Comparison of ENCODE assay signal across 37 cellular contexts in genomic region chr17:37557482-37557881, GRCh38.
"Had no signal": no experiment of that assay in that cellular context is flagged by ENCODE, and none has a peak within 500 bp of the region (broad histone marks: within the 10 kb centered on the region; RNA-seq: fewer than 3 reads in every experiment).

No MANE protein-coding gene starts in this region.

- DNase-seq: activated CD4-positive, alpha-beta memory T cell treated with anti-CD3 and anti-CD28 coated beads, Interleukin-2, amount 10 ng/mL, durations not matched to agents 7 days and 5 days; activated CD4-positive, alpha-beta T cell treated with anti-CD3 and anti-CD28 coated beads for 1 hour; activated CD4-positive, alpha-beta T cell treated with anti-CD3 and anti-CD28 coated beads for 36 hours; activated CD4-positive, alpha-beta T cell treated with anti-CD3 and anti-CD28 coated beads for 48 hours; activated CD4-positive, alpha-beta T cell treated with anti-CD3 and anti-CD28 coated beads, Interleukin-2, amount 10 ng/mL, durations not matched to agents 7 days and 5 days; activated CD4-positive, alpha-beta T cell treated with anti-CD3 and anti-CD28 coated beads, Interleukin-2, amount 50 U/mL, for 48 hours; activated CD4-positive, CD25-positive, alpha-beta regulatory T cell; activated CD8-positive, alpha-beta memory T cell treated with anti-CD3 and anti-CD28 coated beads for 24 hours; activated CD8-positive, alpha-beta memory T cell treated with anti-CD3 and anti-CD28 coated beads, Interleukin-2, amount 10 ng/mL, durations not matched to agents 7 days and 5 days; activated CD8-positive, alpha-beta memory T cell treated with anti-CD3 and anti-CD28 coated beads, Interleukin-2, amount 50 U/mL, for 48 hours; activated CD8-positive, alpha-beta T cell treated with anti-CD3 and anti-CD28 coated beads, Interleukin-2, amount 10 ng/mL, durations not matched to agents 7 days and 5 days; activated effector memory CD4-positive, alpha-beta T cell treated with Interleukin-2 at 50 U/mL for 16 hours; activated gamma-delta T cell; activated naive CD4-positive, alpha-beta T cell treated with anti-CD3 and anti-CD28 coated beads, Interleukin-2, amount 10 ng/mL, durations not matched to agents 7 days and 5 days; activated naive CD4-positive, alpha-beta T cell treated with Interleukin-2 at 50 U/mL for 16 hours; activated naive CD8-positive, alpha-beta T cell treated with anti-CD3 and anti-CD28 coated beads, Interleukin-2, amount 10 ng/mL, durations not matched to agents 7 days and 5 days; activated naive CD8-positive, alpha-beta T cell treated with anti-CD3 and anti-CD28 coated beads, Interleukin-2, amount 50 U/mL, for 24 hours; activated T-cell treated with anti-CD3 and anti-CD28 coated beads, Interleukin-2, amount 50 U/mL, for 4 hours; amygdala; anterior cingulate cortex; caudate nucleus; cerebellar nuclear complex; T-helper 1 cell; T-helper 2 cell; T-helper 9 cell had no signal

- H3K4me3 Mint-ChIP-seq: activated CD4-positive, alpha-beta memory T cell treated with anti-CD3 and anti-CD28 coated beads, Interleukin-2, amount 10 ng/mL, durations not matched to agents 7 days and 5 days; activated CD4-positive, alpha-beta T cell treated with anti-CD3 and anti-CD28 coated beads for 36 hours; activated CD4-positive, alpha-beta T cell treated with anti-CD3 and anti-CD28 coated beads, Interleukin-2, amount 10 ng/mL, durations not matched to agents 7 days and 5 days; activated CD8-positive, alpha-beta memory T cell treated with anti-CD3 and anti-CD28 coated beads, Interleukin-2, amount 10 ng/mL, durations not matched to agents 7 days and 5 days; activated CD8-positive, alpha-beta T cell treated with anti-CD3 and anti-CD28 coated beads, Interleukin-2, amount 10 ng/mL, durations not matched to agents 7 days and 5 days; activated naive CD4-positive, alpha-beta T cell treated with anti-CD3 and anti-CD28 coated beads, Interleukin-2, amount 10 ng/mL, durations not matched to agents 7 days and 5 days; activated naive CD4-positive, alpha-beta T cell treated with anti-CD3 and anti-CD28 coated beads, Interleukin-2, amount 50 U/mL, for 24 hours; activated naive CD8-positive, alpha-beta T cell treated with anti-CD3 and anti-CD28 coated beads, Interleukin-2, amount 10 ng/mL, durations not matched to agents 7 days and 5 days; activated naive CD8-positive, alpha-beta T cell treated with anti-CD3 and anti-CD28 coated beads, Interleukin-2, amount 50 U/mL, for 24 hours; activated T-cell treated with anti-CD3 and anti-CD28 coated beads, Interleukin-2, amount 50 U/mL, for 4 hours; brain; central memory CD8-positive, alpha-beta T cell; T-helper 1 cell treated with Interleukin-12 subunit alpha and Interleukin-12 subunit beta and Interleukin-4 antibody, amounts not matched to agents 30 μg/mL and 1 μg/mL, for 36 hours; T-helper 2 cell treated with Interferon-gamma antibody and Interleukin-4, amounts not matched to agents 5 μg/mL and 100 μg/mL, for 36 hours had no signal

- H3K27ac Mint-ChIP-seq: activated CD4-positive, alpha-beta memory T cell treated with anti-CD3 and anti-CD28 coated beads, Interleukin-2, amount 10 ng/mL, durations not matched to agents 7 days and 5 days; activated CD4-positive, alpha-beta T cell treated with anti-CD3 and anti-CD28 coated beads for 36 hours; activated CD4-positive, alpha-beta T cell treated with anti-CD3 and anti-CD28 coated beads, Interleukin-2, amount 10 ng/mL, durations not matched to agents 7 days and 5 days; activated CD8-positive, alpha-beta memory T cell treated with anti-CD3 and anti-CD28 coated beads, Interleukin-2, amount 10 ng/mL, durations not matched to agents 7 days and 5 days; activated CD8-positive, alpha-beta T cell treated with anti-CD3 and anti-CD28 coated beads, Interleukin-2, amount 10 ng/mL, durations not matched to agents 7 days and 5 days; activated naive CD4-positive, alpha-beta T cell treated with anti-CD3 and anti-CD28 coated beads, Interleukin-2, amount 10 ng/mL, durations not matched to agents 7 days and 5 days; activated naive CD8-positive, alpha-beta T cell treated with anti-CD3 and anti-CD28 coated beads, Interleukin-2, amount 50 U/mL, for 24 hours; activated T-helper 2 cell treated with anti-CD3 and anti-CD28 coated beads, Interferon-gamma antibody, Interleukin-2, Interleukin-4, amounts not matched to agents 10 μg/mL and 5 μg/mL and 100 μg/mL, durations not matched to agents 14 hours and 24 hours and 36 hours; brain; T-helper 1 cell treated with Interleukin-12 subunit alpha and Interleukin-12 subunit beta and Interleukin-4 antibody, amounts not matched to agents 30 μg/mL and 1 μg/mL, for 36 hours; T-helper 2 cell treated with Interferon-gamma antibody and Interleukin-4, amounts not matched to agents 5 μg/mL and 100 μg/mL, for 36 hours had no signal

- H3K4me1 ChIP-seq: ascending aorta had no signal

- H3K27me3 ChIP-seq: ascending aorta, cardiac muscle cell had no signal

- ATAC-seq: activated CD4-positive, alpha-beta T cell treated with anti-CD3 and anti-CD28 coated beads for 36 hours; activated CD4-positive, CD25-positive, alpha-beta regulatory T cell treated with anti-CD3 and anti-CD28 coated beads, Interleukin-2, amount 50 U/mL, for 24 hours; activated CD8-positive, alpha-beta memory T cell treated with anti-CD3 and anti-CD28 coated beads, Interleukin-2, amount 10 ng/mL, durations not matched to agents 7 days and 5 days; activated CD8-positive, alpha-beta T cell treated with anti-CD3 and anti-CD28 coated beads, Interleukin-2, amount 10 ng/mL, durations not matched to agents 7 days and 5 days; activated naive CD8-positive, alpha-beta T cell treated with anti-CD3 and anti-CD28 coated beads, Interleukin-2, amount 50 U/mL, for 24 hours; activated T-cell treated with anti-CD3 and anti-CD28 coated beads, Interleukin-2, amount 50 U/mL, for 4 hours had no signal

- H3K9me3 ChIP-seq: ascending aorta had no signal

- H3K27me3 Mint-ChIP-seq: activated CD4-positive, alpha-beta memory T cell treated with anti-CD3 and anti-CD28 coated beads, Interleukin-2, amount 10 ng/mL, durations not matched to agents 7 days and 5 days; activated CD4-positive, alpha-beta T cell treated with anti-CD3 and anti-CD28 coated beads for 36 hours; activated CD4-positive, alpha-beta T cell treated with anti-CD3 and anti-CD28 coated beads, Interleukin-2, amount 10 ng/mL, durations not matched to agents 7 days and 5 days; activated CD8-positive, alpha-beta memory T cell treated with anti-CD3 and anti-CD28 coated beads, Interleukin-2, amount 10 ng/mL, durations not matched to agents 7 days and 5 days; activated naive CD4-positive, alpha-beta T cell treated with anti-CD3 and anti-CD28 coated beads, Interleukin-2, amount 10 ng/mL, durations not matched to agents 7 days and 5 days; activated naive CD4-positive, alpha-beta T cell treated with anti-CD3 and anti-CD28 coated beads, Interleukin-2, amount 50 U/mL, for 24 hours; activated naive CD8-positive, alpha-beta T cell treated with anti-CD3 and anti-CD28 coated beads, Interleukin-2, amount 10 ng/mL, durations not matched to agents 7 days and 5 days; activated naive CD8-positive, alpha-beta T cell treated with anti-CD3 and anti-CD28 coated beads, Interleukin-2, amount 50 U/mL, for 24 hours; brain; central memory CD8-positive, alpha-beta T cell had no signal

- H3K9me3 Mint-ChIP-seq: activated CD4-positive, alpha-beta memory T cell treated with anti-CD3 and anti-CD28 coated beads, Interleukin-2, amount 10 ng/mL, durations not matched to agents 7 days and 5 days; activated CD4-positive, alpha-beta T cell treated with anti-CD3 and anti-CD28 coated beads, Interleukin-2, amount 10 ng/mL, durations not matched to agents 7 days and 5 days; activated naive CD4-positive, alpha-beta T cell treated with anti-CD3 and anti-CD28 coated beads, Interleukin-2, amount 10 ng/mL, durations not matched to agents 7 days and 5 days; activated naive CD4-positive, alpha-beta T cell treated with anti-CD3 and anti-CD28 coated beads, Interleukin-2, amount 50 U/mL, for 24 hours; activated naive CD8-positive, alpha-beta T cell treated with anti-CD3 and anti-CD28 coated beads, Interleukin-2, amount 10 ng/mL, durations not matched to agents 7 days and 5 days; activated naive CD8-positive, alpha-beta T cell treated with anti-CD3 and anti-CD28 coated beads, Interleukin-2, amount 50 U/mL, for 24 hours; activated T-cell treated with anti-CD3 and anti-CD28 coated beads, Interleukin-2, amount 50 U/mL, for 4 hours; activated T-helper 2 cell treated with anti-CD3 and anti-CD28 coated beads, Interferon-gamma antibody, Interleukin-2, Interleukin-4, amounts not matched to agents 10 μg/mL and 5 μg/mL and 100 μg/mL, durations not matched to agents 14 hours and 24 hours and 36 hours; brain; central memory CD8-positive, alpha-beta T cell; T-helper 1 cell treated with Interleukin-12 subunit alpha and Interleukin-12 subunit beta and Interleukin-4 antibody, amounts not matched to agents 30 μg/mL and 1 μg/mL, for 36 hours; T-helper 2 cell treated with Interferon-gamma antibody and Interleukin-4, amounts not matched to agents 5 μg/mL and 100 μg/mL, for 36 hours had no signal

- FAIRE-seq: bronchial epithelial cell, TTC549 had no signal

- H3K4me3 ChIP-seq: ascending aorta, cardiac muscle cell had no signal

- H3K27ac ChIP-seq: ascending aorta, cardiac muscle cell, VCaP had no signal
